ENCODE assay signal across 29 cellular contexts in genomic region chr18:77143196-77143595, GRCh38.
"Had no signal": no experiment of that assay in that cellular context is flagged by ENCODE, and none has a peak within 500 bp of the region (broad histone marks: within the 10 kb centered on the region; RNA-seq: fewer than 3 reads in every experiment).

No MANE protein-coding gene starts in this region.

- H3K27me3 ChIP-seq: MG63 had no signal

- H3K4me2 ChIP-seq: PC-9 had no signal

- H3K36me3 ChIP-seq: MG63 had no signal

- ATAC-seq: activated naive CD8-positive, alpha-beta T cell treated with anti-CD3 and anti-CD28 coated beads, Interleukin-2, amount 50 U/mL, for 24 hours; Right ventricle myocardium inferior had no signal

- H3K27ac ChIP-seq: PC-9, RWPE1 had no signal

- H3K4me3 ChIP-seq: MG63, PC-9 had no signal

- H3K4me3 Mint-ChIP-seq: activated CD4-positive, alpha-beta memory T cell treated with anti-CD3 and anti-CD28 coated beads, Interleukin-2, amount 10 ng/mL, durations not matched to agents 7 days and 5 days; activated CD4-positive, alpha-beta T cell treated with anti-CD3 and anti-CD28 coated beads, Interleukin-2, amount 10 ng/mL, durations not matched to agents 24 days and 14 days; activated naive CD4-positive, alpha-beta T cell treated with anti-CD3 and anti-CD28 coated beads, Interleukin-2, amount 10 ng/mL, durations not matched to agents 7 days and 5 days; activated naive CD8-positive, alpha-beta T cell; activated naive CD8-positive, alpha-beta T cell treated with anti-CD3 and anti-CD28 coated beads, Interleukin-2, amount 50 U/mL, for 24 hours; activated T-cell treated with anti-CD3 and anti-CD28 coated beads, Interleukin-2, amount 50 U/mL, for 24 hours; brain had no signal

- H3K27me3 Mint-ChIP-seq: activated CD4-positive, alpha-beta memory T cell treated with anti-CD3 and anti-CD28 coated beads, Interleukin-2, amount 10 ng/mL, durations not matched to agents 7 days and 5 days; activated CD4-positive, alpha-beta T cell treated with anti-CD3 and anti-CD28 coated beads, Interleukin-2, amount 10 ng/mL, durations not matched to agents 24 days and 14 days; activated naive CD4-positive, alpha-beta T cell treated with anti-CD3 and anti-CD28 coated beads, Interleukin-2, amount 10 ng/mL, durations not matched to agents 7 days and 5 days; activated naive CD8-positive, alpha-beta T cell; activated naive CD8-positive, alpha-beta T cell treated with anti-CD3 and anti-CD28 coated beads, Interleukin-2, amount 50 U/mL, for 24 hours; activated T-cell treated with anti-CD3 and anti-CD28 coated beads, Interleukin-2, amount 50 U/mL, for 24 hours had no signal

- H3K27ac Mint-ChIP-seq: activated CD4-positive, alpha-beta memory T cell treated with anti-CD3 and anti-CD28 coated beads, Interleukin-2, amount 10 ng/mL, durations not matched to agents 7 days and 5 days; activated CD4-positive, alpha-beta T cell treated with anti-CD3 and anti-CD28 coated beads, Interleukin-2, amount 10 ng/mL, durations not matched to agents 24 days and 14 days; activated naive CD4-positive, alpha-beta T cell treated with anti-CD3 and anti-CD28 coated beads, Interleukin-2, amount 10 ng/mL, durations not matched to agents 7 days and 5 days; activated naive CD8-positive, alpha-beta T cell; activated naive CD8-positive, alpha-beta T cell treated with anti-CD3 and anti-CD28 coated beads, Interleukin-2, amount 50 U/mL, for 24 hours; activated T-cell treated with anti-CD3 and anti-CD28 coated beads, Interleukin-2, amount 50 U/mL, for 24 hours; activated T-helper 2 cell treated with anti-CD3 and anti-CD28 coated beads, Interferon-gamma antibody, Interleukin-2, Interleukin-4, amounts not matched to agents 10 μg/mL and 5 μg/mL and 100 μg/mL, durations not matched to agents 14 hours and 24 hours and 36 hours; brain had no signal

- H3K4me1 Mint-ChIP-seq: brain had no signal

- H2AFZ ChIP-seq: PC-9 had no signal

- DNase-seq: activated CD4-positive, alpha-beta memory T cell treated with anti-CD3 and anti-CD28 coated beads, Interleukin-2, amount 10 ng/mL, durations not matched to agents 7 days and 5 days; activated CD4-positive, alpha-beta T cell treated with anti-CD3 and anti-CD28 coated beads, Interleukin-2, amount 10 ng/mL, durations not matched to agents 24 days and 14 days; activated gamma-delta T cell; activated naive CD4-positive, alpha-beta T cell treated with anti-CD3 and anti-CD28 coated beads, Interleukin-2, amount 10 ng/mL, durations not matched to agents 7 days and 5 days; activated naive CD8-positive, alpha-beta T cell treated with anti-CD3 and anti-CD28 coated beads, Interleukin-2, amount 50 U/mL, for 24 hours; activated T-cell treated with anti-CD3 and anti-CD28 coated beads, Interleukin-2, amount 50 U/mL, for 24 hours; anterior cingulate cortex; caudate nucleus; Karpas-422; KBM-7; MG63; NCI-H1048; NCI-H1105 treated with DMSO at 0.1 percent for 48 hours; NCI-H1436; NCI-H1694; NCI-H1930; NCI-H345; NCI-H510A; NCI-H526; NCI-H748 treated with DMSO at 0.1 percent for 48 hours; NK-92 treated with Interleukin-12 subunit alpha and Interleukin-12 subunit beta, amount 100 ng/mL, for 24 hours; PC-9; SIG-M5; T1000 had no signal
